1 cellular context compared by ENCODE assay signal in the genomic region with DNA sequence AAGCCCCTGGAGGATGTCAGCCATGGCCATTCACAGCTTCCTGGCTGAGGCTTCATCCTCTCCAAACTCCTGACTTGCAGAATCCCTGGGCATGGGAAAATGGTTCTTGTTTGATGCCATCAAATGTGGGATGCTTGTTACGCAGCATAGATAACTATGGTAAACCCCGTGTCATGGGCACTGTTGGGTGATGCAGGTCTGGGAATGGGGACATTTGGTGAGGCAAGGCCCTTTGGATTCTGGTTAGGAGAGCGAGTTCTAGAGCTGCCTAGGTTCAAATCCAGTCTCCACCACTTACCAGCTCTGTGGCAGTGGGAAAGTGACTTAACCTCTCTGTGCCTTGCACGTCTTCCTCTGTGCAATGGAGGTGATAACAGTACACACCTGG.
TF ChIP-seq lines count a peak whose summit lies in the region.

No MANE protein-coding gene starts in this region.

TF ChIP-seq in K562, 482 proteins besides CTCF, POLR2A, EP300 and RAD21 (continued from another document):
- TF ChIP-seq, protein P1, sequence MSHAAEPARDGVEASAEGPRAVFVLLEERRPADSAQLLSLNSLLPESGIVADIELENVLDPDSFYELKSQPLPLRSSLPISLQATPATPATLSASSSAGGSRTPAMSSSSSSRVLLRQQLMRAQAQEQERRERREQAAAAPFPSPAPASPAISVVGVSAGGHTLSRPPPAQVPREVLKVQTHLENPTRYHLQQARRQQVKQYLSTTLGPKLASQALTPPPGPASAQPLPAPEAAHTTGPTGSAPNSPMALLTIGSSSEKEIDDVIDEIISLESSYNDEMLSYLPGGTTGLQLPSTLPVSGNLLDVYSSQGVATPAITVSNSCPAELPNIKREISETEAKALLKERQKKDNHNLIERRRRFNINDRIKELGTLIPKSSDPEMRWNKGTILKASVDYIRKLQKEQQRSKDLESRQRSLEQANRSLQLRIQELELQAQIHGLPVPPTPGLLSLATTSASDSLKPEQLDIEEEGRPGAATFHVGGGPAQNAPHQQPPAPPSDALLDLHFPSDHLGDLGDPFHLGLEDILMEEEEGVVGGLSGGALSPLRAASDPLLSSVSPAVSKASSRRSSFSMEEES (CRISPR knock-in tag; IDR thresholded peaks at IDR 0.05), result no peak
- no peak for TF ChIP-seq ZNF184 (CRISPR knock-in tag; IDR thresholded peaks at IDR 0.05)
- TF ChIP-seq FOXJ2 (tag; IDR thresholded peaks at IDR 0.05), result no peak
- TF ChIP-seq ZFP30 (CRISPR knock-in tag; IDR thresholded peaks at IDR 0.05; ENCODE audit: borderline replicate concordance), result no peak
- no peak for TF ChIP-seq POU5F1 (IDR thresholded peaks at IDR 0.05; ENCODE audit: borderline replicate concordance, low read depth, low read length, partially characterized antibody)
- no peak for TF ChIP-seq CBX5 (IDR thresholded peaks at IDR 0.05; ENCODE audit: borderline replicate concordance, low read depth)
- TF ChIP-seq ZNF79 (CRISPR knock-in tag; IDR thresholded peaks at IDR 0.05; ENCODE audit: low read depth), result no peak
- TF ChIP-seq RBM25 (IDR thresholded peaks at IDR 0.05; ENCODE audit: low read depth, low read length, severe bottlenecking), result peak; percentile 76
